In genomic region chr13:110563463-110563774, GRCh38 we compare ENCODE assay signal across 1 cellular context.
TF ChIP-seq lines count a peak whose summit lies in the region.

No MANE protein-coding gene starts in this region.

TF ChIP-seq in H1, 55 proteins besides CTCF, POLR2A, EP300 and RAD21:
- no peak for TF ChIP-seq HDAC2 (IDR thresholded peaks at IDR 0.05; ENCODE audit: borderline replicate concordance in 1 of 2, low read depth in 2 of 2, low read length in 2 of 2)
- TF ChIP-seq MAX (IDR thresholded peaks at IDR 0.05), result no peak
- TF ChIP-seq MAFK (IDR thresholded peaks at IDR 0.05; ENCODE audit: low read depth, low read length), result no peak
- TF ChIP-seq ATF3 (IDR thresholded peaks at IDR 0.05; ENCODE audit: insufficient read depth, low read depth, low read length), result no peak
- TF ChIP-seq ASH2L (IDR thresholded peaks at IDR 0.05; ENCODE audit: low read length), result no peak
- no peak for TF ChIP-seq TAF1 (IDR thresholded peaks at IDR 0.05; ENCODE audit: low read depth, low read length)
